Comparison of ENCODE assay signal across 15 cellular contexts in the genomic region with DNA sequence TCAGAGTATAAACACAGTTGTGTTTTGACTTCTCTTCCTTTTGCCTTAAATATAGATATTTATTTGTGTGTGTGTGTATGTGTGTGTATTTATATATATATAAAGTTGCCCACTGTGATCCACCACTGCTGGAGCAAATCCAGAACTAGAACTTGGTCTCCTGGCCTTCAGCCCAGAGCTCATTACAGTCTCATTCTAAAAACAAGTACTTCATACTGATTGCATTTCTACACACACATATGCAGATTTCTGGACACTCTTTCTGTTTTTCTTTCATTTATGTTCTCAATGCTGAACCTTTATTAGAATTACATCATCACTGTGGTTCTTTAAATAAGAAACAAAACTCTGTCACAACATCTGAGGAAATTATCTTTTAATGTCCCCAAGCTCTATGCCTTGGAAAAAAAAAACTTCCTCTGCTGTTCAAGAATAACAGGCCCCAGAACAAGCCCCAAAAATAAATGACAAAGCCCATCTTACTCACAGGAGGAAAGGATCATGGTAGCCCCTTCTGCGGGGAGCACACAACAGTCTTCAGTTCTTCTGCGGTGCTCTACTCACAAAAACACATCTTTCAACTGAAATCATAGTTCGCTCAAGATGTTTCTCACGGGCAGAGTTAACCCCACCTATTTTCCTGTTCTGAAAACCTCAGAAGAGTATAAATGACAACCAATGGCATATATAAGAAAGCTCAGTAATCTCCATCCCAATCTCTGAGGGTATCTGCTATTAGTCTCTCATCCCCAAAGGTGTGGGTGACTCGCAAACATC. TPM values are rescaled to one million over a fixed set of nuclear protein-coding genes. Genes with fewer than 3 reads are reported as not detected.
DNase-seq lines count a peak whose midpoint lies in the region; ATAC-seq and TF ChIP-seq lines count a peak whose summit lies in the region.
"Had no signal": no experiment of that assay in that cellular context is flagged by ENCODE, and none has a peak within 500 bp of the region (broad histone marks: within the 10 kb centered on the region; RNA-seq: fewer than 3 reads in every experiment).

A gene (minus strand): TSS at position 583 of the 777 bp plus-strand sequence. CDS start 80 bp downstream, at position 503.

- no peaks in the 10 kb centered on the region for H3K27me3 Mint-ChIP-seq in T-helper 17 cell
- H3K27me3 Mint-ChIP-seq in central memory CD8-positive, alpha-beta T cell, result no peaks in the 10 kb centered on the region

- ATAC-seq in T-helper 17 cell (peak; percentile 48), mucosa of descending colon (no peak), HG02610 (IDR thresholded peaks at IDR 0.05; ENCODE audit: unreplicated experiment) (no peak)
- no peak for ATAC-seq in central memory CD8-positive, alpha-beta T cell (replicated peaks; ENCODE audit: extremely low read depth, poor library complexity, severe bottlenecking)
- ATAC-seq in stimulated activated effector memory CD8-positive, alpha-beta T cell treated with anti-CD3 and anti-CD28 coated beads, Interleukin-12 subunit alpha, Interleukin-12 subunit beta, amount 100 ng/mL, for 72 hours, result peak; percentile 64
- ATAC-seq: sciatic nerve had no signal

- intact Hi-C loops in mucosa of descending colon (cut with DNase I, micrococcal nuclease), result no loop called here

- H3K36me3 ChIP-seq in mucosa of descending colon (ENCODE audit: low read depth), result no peaks in the 10 kb centered on the region

- H3K9me3 Mint-ChIP-seq in central memory CD8-positive, alpha-beta T cell, result no peaks in the 10 kb centered on the region
- H3K9me3 Mint-ChIP-seq in stimulated activated effector memory CD8-positive, alpha-beta T cell treated with anti-CD3 and anti-CD28 coated beads, Interleukin-12 subunit alpha, Interleukin-12 subunit beta, amount 100 ng/mL, for 72 hours, result no peaks in the 10 kb centered on the region

- DNase-seq in activated CD4-positive, alpha-beta T cell treated with anti-CD3 and anti-CD28 coated beads for 4 hours, result peak; percentile 26 to 29
- DNase-seq in activated CD4-positive, alpha-beta T cell treated with anti-CD3 and anti-CD28 coated beads, Interleukin-2, amount 50 U/mL, for 4 hours, result no peak
- no peak for DNase-seq in T-helper 17 cell
- DNase-seq in central memory CD8-positive, alpha-beta T cell (ENCODE audit: low spot score in 2 of 2), result no peak
- no peak for DNase-seq in stimulated activated effector memory CD8-positive, alpha-beta T cell treated with anti-CD3 and anti-CD28 coated beads, Interleukin-12 subunit alpha, Interleukin-12 subunit beta, amount 100 ng/mL, for 72 hours (ENCODE audit: low spot score in 2 of 2)
- DNase-seq in mucosa of descending colon, result no peak
- no peak for DNase-seq in cerebellum (ENCODE audit: low spot score)
- DNase-seq: ACHN, islet precursor cell, KBM-7, NCI-H2029 treated with DMSO at 0.1 percent for 48 hours, SW 1271 had no signal

- TF ChIP-seq CTCF in mucosa of descending colon (IDR thresholded peaks at IDR 0.05), result no peak

- H3K36me3 Mint-ChIP-seq in T-helper 17 cell (ENCODE audit: low read depth), result no peaks in the 10 kb centered on the region
- peaks cover 8% of the 10 kb centered on the region for H3K36me3 Mint-ChIP-seq in central memory CD8-positive, alpha-beta T cell (ENCODE audit: insufficient read depth)
- peaks cover 24% of the 10 kb centered on the region for H3K36me3 Mint-ChIP-seq in stimulated activated effector memory CD8-positive, alpha-beta T cell treated with anti-CD3 and anti-CD28 coated beads, Interleukin-12 subunit alpha, Interleukin-12 subunit beta, amount 100 ng/mL, for 72 hours

- H3K4me1 Mint-ChIP-seq in T-helper 17 cell, result peaks cover 68% of the 10 kb centered on the region
- peaks cover 51% of the 10 kb centered on the region for H3K4me1 Mint-ChIP-seq in central memory CD8-positive, alpha-beta T cell
- peaks cover 69% of the 10 kb centered on the region for H3K4me1 Mint-ChIP-seq in stimulated activated effector memory CD8-positive, alpha-beta T cell treated with anti-CD3 and anti-CD28 coated beads, Interleukin-12 subunit alpha, Interleukin-12 subunit beta, amount 100 ng/mL, for 72 hours

- H3K4me3 Mint-ChIP-seq in T-helper 17 cell, result peak within 1 kb of the TSS; percentile 91
- H3K4me3 Mint-ChIP-seq in central memory CD8-positive, alpha-beta T cell, result peak within 1 kb of the TSS; percentile 78
- H3K4me3 Mint-ChIP-seq in stimulated activated effector memory CD8-positive, alpha-beta T cell treated with anti-CD3 and anti-CD28 coated beads, Interleukin-12 subunit alpha, Interleukin-12 subunit beta, amount 100 ng/mL, for 72 hours, result peak within 1 kb of the TSS; percentile 64

- peaks cover 5% of the 10 kb centered on the region for H3K4me1 ChIP-seq in mucosa of descending colon (ENCODE audit: low read depth)

- H3K9me3 ChIP-seq in T-helper 17 cell (ENCODE audit: control insufficient read depth, low read length, poor library complexity, severe bottlenecking) (no peaks in the 10 kb centered on the region), mucosa of descending colon (no peaks in the 10 kb centered on the region)
- H3K9me3 ChIP-seq: tibial nerve had no signal

- H3K4me3 ChIP-seq in mucosa of descending colon, result no peak within 1 kb of the TSS

- no peak within 1 kb of the TSS for H3K27ac Mint-ChIP-seq in T-helper 17 cell
- H3K27ac Mint-ChIP-seq in central memory CD8-positive, alpha-beta T cell (ENCODE audit: low read depth), result peak within 1 kb of the TSS; percentile 75
- peak within 1 kb of the TSS; percentile 93 for H3K27ac Mint-ChIP-seq in stimulated activated effector memory CD8-positive, alpha-beta T cell treated with anti-CD3 and anti-CD28 coated beads, Interleukin-12 subunit alpha, Interleukin-12 subunit beta, amount 100 ng/mL, for 72 hours

RNA-seq across cellular contexts. Expression of the gene that starts here (rescaled TPM):
- 10 to 100 TPM; 52.4 to 53.2 TPM for total RNA-seq in T-helper 17 cell
- 1 to 10 TPM; 1.8 to 3.1 (median 2.4) TPM for total RNA-seq in mucosa of descending colon
- total RNA-seq in cerebellum, result 0.27 TPM

Comparison
In these comparisons a context has a peak if more than half of its experiments do, and no peak if none do; other contexts are left out.
1. RNA of the gene that starts here (total RNA-seq): 52.4 to 53.2 TPM in T-helper 17 cell; 1.8 to 3.1 TPM in mucosa of descending colon and 0.27 TPM in cerebellum (single experiment); every median in the first group is over 10 times any median in the second.
2. DNase-seq: peak in activated CD4-positive, alpha-beta T cell treated with anti-CD3 and anti-CD28 coated beads for 4 hours (2 of 2); none in activated CD4-positive, alpha-beta T cell treated with anti-CD3 and anti-CD28 coated beads, Interleukin-2, amount 50 U/mL, for 4 hours (0 of 2), T-helper 17 cell (0 of 3), central memory CD8-positive, alpha-beta T cell (0 of 2), stimulated activated effector memory CD8-positive, alpha-beta T cell treated with anti-CD3 and anti-CD28 coated beads, Interleukin-12 subunit alpha, Interleukin-12 subunit beta, amount 100 ng/mL, for 72 hours (0 of 2), mucosa of descending colon (0 of 3) and cerebellum (single experiment).
3. ATAC-seq: peak in T-helper 17 cell (single experiment) and stimulated activated effector memory CD8-positive, alpha-beta T cell treated with anti-CD3 and anti-CD28 coated beads, Interleukin-12 subunit alpha, Interleukin-12 subunit beta, amount 100 ng/mL, for 72 hours (single experiment); none in central memory CD8-positive, alpha-beta T cell (single experiment), mucosa of descending colon (single experiment) and HG02610 (single experiment).
4. Peak in every context shown above with its lines, with median percentiles within 50 percentile points of each other: H3K4me3 Mint-ChIP-seq.